9 cellular contexts compared by ENCODE assay signal in genomic region chr6:34146021-34146782, GRCh38. TPM values are rescaled to one million over a fixed set of nuclear protein-coding genes. Genes with fewer than 3 reads are reported as not detected.
DNase-seq lines count a peak whose midpoint lies in the region; ATAC-seq and TF ChIP-seq lines count a peak whose summit lies in the region.
"Had no signal": no experiment of that assay in that cellular context is flagged by ENCODE, and none has a peak within 500 bp of the region (broad histone marks: within the 10 kb centered on the region; RNA-seq: fewer than 3 reads in every experiment).

Gene GRM4, minus strand, starts transcription at chr6:34146087. Its CDS starts 12,591 bp downstream, at chr6:34133496.

- H3K4me3 ChIP-seq in OCI-LY1 (ENCODE audit: low read depth, low read length, poor library complexity, severe bottlenecking) (no peak within 1 kb of the TSS), esophagus muscularis mucosa (peak within 1 kb of the TSS; percentile 46 to 58 (median 51))

- no peak for ATAC-seq in GM18867 (IDR thresholded peaks at IDR 0.05; ENCODE audit: unreplicated experiment)

- no peak for TF ChIP-seq CTCF in OCI-LY1 (IDR thresholded peaks at IDR 0.05; ENCODE audit: low read length)
- no peak for TF ChIP-seq CTCF in esophagus muscularis mucosa (IDR thresholded peaks at IDR 0.05)
- TF ChIP-seq CTCF in GM10248 (IDR thresholded peaks at IDR 0.05; ENCODE audit: control extremely low read depth, extremely low read depth, low read depth, missing control alignments) = no peak

- POLR2A ChIA-PET in GM10248 (lab: Yijun Ruan, JAX) = no interaction called here

- H3K36me3 ChIP-seq in OCI-LY1 (ENCODE audit: insufficient read depth, low read length) (no peaks in the 10 kb centered on the region), esophagus muscularis mucosa (no peaks in the 10 kb centered on the region)

- intact Hi-C loops in esophagus muscularis mucosa (cut with DNase I) (loop anchor here (10.0 kb wide), 1 partner anchor 91 kb away; no protein-coding TSS in a partner anchor), posterior vena cava (cut with DNase I) (no loop called here)

- H3K79me2 ChIP-seq in OCI-LY1 (ENCODE audit: insufficient read depth, low read length) = no peaks in the 10 kb centered on the region

- 68% methylated on average over 8 of the region's 20 CpGs for WGBS in esophagus muscularis mucosa

- no peak for TF ChIP-seq POLR2A in esophagus muscularis mucosa (IDR thresholded peaks at IDR 0.05; ENCODE audit: low read depth)

- CTCF ChIA-PET in GM10248 (lab: Yijun Ruan, JAX) = interaction anchor here (1.2 kb wide), 1 partner anchor 374 kb away, joined by 4 read pairs; no protein-coding TSS in a partner anchor

- no peak for TF ChIP-seq EP300 in esophagus muscularis mucosa (IDR thresholded peaks at IDR 0.05)

- H3K9ac ChIP-seq in OCI-LY1 (ENCODE audit: low read length) = no peak within 1 kb of the TSS

- peak within 1 kb of the TSS; percentile 21; the same call in 1 of the 2 replicates for H3K4me2 ChIP-seq in OCI-LY1 (ENCODE audit: low read length)

- no peaks in the 10 kb centered on the region for H3K9me3 ChIP-seq in OCI-LY1 (ENCODE audit: low read length)
- no peaks in the 10 kb centered on the region for H3K9me3 ChIP-seq in esophagus muscularis mucosa

- no peaks in the 10 kb centered on the region for H4K20me1 ChIP-seq in OCI-LY1 (ENCODE audit: insufficient read depth, low read length)

- DNase-seq in ELF-1 (ENCODE audit: low read depth, low spot score) = peak; percentile 36
- no peak for DNase-seq in esophagus muscularis mucosa (ENCODE audit: extremely low spot score)
- DNase-seq in posterior vena cava (ENCODE audit: low spot score) = peak; percentile 54
- DNase-seq in GM10248 (ENCODE audit: extremely low spot score) = no peak
- no peak for DNase-seq in AML-193 (lab: John Stamatoyannopoulos, UW)
- DNase-seq in effector CD8-positive, alpha-beta T cell (lab: John Stamatoyannopoulos, UW) = no peak

- H3K27ac ChIP-seq in OCI-LY1 (ENCODE audit: low read depth, low read length, poor library complexity, severe bottlenecking) = no peak within 1 kb of the TSS
- no peak within 1 kb of the TSS for H3K27ac ChIP-seq in esophagus muscularis mucosa (replicated peaks in 1 of 4)

- H2AFZ ChIP-seq in OCI-LY1 (ENCODE audit: low read length) = no peak within 1 kb of the TSS

- no peaks in the 10 kb centered on the region for H3F3A ChIP-seq in OCI-LY1 (ENCODE audit: insufficient read depth, low read length)

- H3K27me3 ChIP-seq in OCI-LY1 (ENCODE audit: insufficient read depth, low read length) (peaks cover 9% of the 10 kb centered on the region; the same call in 1 of the 2 replicates), esophagus muscularis mucosa (peaks cover 0 to 98% (median 49%) of the 10 kb centered on the region in 4 donors)

- H3K9me2 ChIP-seq in OCI-LY1 (ENCODE audit: low read depth, low read length) = no peaks in the 10 kb centered on the region

- H3K4me1 ChIP-seq in OCI-LY1 (ENCODE audit: insufficient read depth, low read length, severe bottlenecking) (no peaks in the 10 kb centered on the region), esophagus muscularis mucosa (peaks cover 24 to 44% (median 36%) of the 10 kb centered on the region in 4 donors)

RNA-seq across cellular contexts. Expression of gene GRM4, which starts in this region (rescaled TPM):
- total RNA-seq in esophagus muscularis mucosa (not detected), posterior vena cava (not detected)
- total RNA-seq: NCI-H460 had no signal

Comparison
In these comparisons a context has a peak if more than half of its experiments do, and no peak if none do; other contexts are left out.
1. Peak in DNase-seq in posterior vena cava; RNA of the gene not detected or under 1 TPM.